2 cellular contexts compared by ENCODE assay signal in genomic region chr1:77553568-77554291, GRCh38.
TF ChIP-seq lines count a peak whose summit lies in the region.

No MANE protein-coding gene starts in this region.

TF ChIP-seq in GM23338, 12 proteins besides CTCF, POLR2A, EP300 and RAD21 (continued from another document):
- TF ChIP-seq, protein P1, sequence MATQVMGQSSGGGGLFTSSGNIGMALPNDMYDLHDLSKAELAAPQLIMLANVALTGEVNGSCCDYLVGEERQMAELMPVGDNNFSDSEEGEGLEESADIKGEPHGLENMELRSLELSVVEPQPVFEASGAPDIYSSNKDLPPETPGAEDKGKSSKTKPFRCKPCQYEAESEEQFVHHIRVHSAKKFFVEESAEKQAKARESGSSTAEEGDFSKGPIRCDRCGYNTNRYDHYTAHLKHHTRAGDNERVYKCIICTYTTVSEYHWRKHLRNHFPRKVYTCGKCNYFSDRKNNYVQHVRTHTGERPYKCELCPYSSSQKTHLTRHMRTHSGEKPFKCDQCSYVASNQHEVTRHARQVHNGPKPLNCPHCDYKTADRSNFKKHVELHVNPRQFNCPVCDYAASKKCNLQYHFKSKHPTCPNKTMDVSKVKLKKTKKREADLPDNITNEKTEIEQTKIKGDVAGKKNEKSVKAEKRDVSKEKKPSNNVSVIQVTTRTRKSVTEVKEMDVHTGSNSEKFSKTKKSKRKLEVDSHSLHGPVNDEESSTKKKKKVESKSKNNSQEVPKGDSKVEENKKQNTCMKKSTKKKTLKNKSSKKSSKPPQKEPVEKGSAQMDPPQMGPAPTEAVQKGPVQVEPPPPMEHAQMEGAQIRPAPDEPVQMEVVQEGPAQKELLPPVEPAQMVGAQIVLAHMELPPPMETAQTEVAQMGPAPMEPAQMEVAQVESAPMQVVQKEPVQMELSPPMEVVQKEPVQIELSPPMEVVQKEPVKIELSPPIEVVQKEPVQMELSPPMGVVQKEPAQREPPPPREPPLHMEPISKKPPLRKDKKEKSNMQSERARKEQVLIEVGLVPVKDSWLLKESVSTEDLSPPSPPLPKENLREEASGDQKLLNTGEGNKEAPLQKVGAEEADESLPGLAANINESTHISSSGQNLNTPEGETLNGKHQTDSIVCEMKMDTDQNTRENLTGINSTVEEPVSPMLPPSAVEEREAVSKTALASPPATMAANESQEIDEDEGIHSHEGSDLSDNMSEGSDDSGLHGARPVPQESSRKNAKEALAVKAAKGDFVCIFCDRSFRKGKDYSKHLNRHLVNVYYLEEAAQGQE (IDR thresholded peaks at IDR 0.05; ENCODE audit: unreplicated experiment): no peak
- TF ChIP-seq EZH2phosphoT487 (IDR thresholded peaks at IDR 0.05; ENCODE audit: unreplicated experiment): no peak
- TF ChIP-seq, protein P2, sequence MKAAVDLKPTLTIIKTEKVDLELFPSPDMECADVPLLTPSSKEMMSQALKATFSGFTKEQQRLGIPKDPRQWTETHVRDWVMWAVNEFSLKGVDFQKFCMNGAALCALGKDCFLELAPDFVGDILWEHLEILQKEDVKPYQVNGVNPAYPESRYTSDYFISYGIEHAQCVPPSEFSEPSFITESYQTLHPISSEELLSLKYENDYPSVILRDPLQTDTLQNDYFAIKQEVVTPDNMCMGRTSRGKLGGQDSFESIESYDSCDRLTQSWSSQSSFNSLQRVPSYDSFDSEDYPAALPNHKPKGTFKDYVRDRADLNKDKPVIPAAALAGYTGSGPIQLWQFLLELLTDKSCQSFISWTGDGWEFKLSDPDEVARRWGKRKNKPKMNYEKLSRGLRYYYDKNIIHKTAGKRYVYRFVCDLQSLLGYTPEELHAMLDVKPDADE (IDR thresholded peaks at IDR 0.05): no peak
- no peak for TF ChIP-seq STAT1 (IDR thresholded peaks at IDR 0.05; ENCODE audit: unreplicated experiment)
- TF ChIP-seq EZH2 (IDR thresholded peaks at IDR 0.05; ENCODE audit: low read depth, unreplicated experiment): no peak
- TF ChIP-seq, protein P3, sequence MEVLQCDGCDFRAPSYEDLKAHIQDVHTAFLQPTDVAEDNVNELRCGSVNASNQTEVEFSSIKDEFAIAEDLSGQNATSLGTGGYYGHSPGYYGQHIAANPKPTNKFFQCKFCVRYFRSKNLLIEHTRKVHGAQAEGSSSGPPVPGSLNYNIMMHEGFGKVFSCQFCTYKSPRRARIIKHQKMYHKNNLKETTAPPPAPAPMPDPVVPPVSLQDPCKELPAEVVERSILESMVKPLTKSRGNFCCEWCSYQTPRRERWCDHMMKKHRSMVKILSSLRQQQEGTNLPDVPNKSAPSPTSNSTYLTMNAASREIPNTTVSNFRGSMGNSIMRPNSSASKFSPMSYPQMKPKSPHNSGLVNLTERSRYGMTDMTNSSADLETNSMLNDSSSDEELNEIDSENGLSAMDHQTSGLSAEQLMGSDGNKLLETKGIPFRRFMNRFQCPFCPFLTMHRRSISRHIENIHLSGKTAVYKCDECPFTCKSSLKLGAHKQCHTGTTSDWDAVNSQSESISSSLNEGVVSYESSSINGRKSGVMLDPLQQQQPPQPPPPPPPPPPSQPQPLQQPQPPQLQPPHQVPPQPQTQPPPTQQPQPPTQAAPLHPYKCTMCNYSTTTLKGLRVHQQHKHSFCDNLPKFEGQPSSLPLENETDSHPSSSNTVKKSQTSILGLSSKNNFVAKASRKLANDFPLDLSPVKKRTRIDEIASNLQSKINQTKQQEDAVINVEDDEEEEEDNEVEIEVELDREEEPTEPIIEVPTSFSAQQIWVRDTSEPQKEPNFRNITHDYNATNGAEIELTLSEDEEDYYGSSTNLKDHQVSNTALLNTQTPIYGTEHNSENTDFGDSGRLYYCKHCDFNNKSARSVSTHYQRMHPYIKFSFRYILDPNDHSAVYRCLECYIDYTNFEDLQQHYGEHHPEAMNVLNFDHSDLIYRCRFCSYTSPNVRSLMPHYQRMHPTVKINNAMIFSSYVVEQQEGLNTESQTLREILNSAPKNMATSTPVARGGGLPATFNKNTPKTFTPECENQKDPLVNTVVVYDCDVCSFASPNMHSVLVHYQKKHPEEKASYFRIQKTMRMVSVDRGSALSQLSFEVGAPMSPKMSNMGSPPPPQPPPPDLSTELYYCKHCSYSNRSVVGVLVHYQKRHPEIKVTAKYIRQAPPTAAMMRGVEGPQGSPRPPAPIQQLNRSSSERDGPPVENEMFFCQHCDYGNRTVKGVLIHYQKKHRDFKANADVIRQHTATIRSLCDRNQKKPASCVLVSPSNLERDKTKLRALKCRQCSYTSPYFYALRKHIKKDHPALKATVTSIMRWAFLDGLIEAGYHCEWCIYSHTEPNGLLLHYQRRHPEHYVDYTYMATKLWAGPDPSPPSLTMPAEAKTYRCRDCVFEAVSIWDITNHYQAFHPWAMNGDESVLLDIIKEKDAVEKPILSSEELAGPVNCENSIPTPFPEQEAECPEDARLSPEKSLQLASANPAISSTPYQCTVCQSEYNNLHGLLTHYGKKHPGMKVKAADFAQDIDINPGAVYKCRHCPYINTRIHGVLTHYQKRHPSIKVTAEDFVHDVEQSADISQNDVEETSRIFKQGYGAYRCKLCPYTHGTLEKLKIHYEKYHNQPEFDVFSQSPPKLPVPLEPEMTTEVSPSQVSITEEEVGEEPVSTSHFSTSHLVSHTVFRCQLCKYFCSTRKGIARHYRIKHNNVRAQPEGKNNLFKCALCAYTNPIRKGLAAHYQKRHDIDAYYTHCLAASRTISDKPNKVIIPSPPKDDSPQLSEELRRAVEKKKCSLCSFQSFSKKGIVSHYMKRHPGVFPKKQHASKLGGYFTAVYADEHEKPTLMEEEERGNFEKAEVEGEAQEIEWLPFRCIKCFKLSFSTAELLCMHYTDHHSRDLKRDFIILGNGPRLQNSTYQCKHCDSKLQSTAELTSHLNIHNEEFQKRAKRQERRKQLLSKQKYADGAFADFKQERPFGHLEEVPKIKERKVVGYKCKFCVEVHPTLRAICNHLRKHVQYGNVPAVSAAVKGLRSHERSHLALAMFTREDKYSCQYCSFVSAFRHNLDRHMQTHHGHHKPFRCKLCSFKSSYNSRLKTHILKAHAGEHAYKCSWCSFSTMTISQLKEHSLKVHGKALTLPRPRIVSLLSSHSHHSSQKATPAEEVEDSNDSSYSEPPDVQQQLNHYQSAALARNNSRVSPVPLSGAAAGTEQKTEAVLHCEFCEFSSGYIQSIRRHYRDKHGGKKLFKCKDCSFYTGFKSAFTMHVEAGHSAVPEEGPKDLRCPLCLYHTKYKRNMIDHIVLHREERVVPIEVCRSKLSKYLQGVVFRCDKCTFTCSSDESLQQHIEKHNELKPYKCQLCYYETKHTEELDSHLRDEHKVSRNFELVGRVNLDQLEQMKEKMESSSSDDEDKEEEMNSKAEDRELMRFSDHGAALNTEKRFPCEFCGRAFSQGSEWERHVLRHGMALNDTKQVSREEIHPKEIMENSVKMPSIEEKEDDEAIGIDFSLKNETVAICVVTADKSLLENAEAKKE (CRISPR knock-in tag; IDR thresholded peaks at IDR 0.05): no peak
- TF ChIP-seq JUNB (IDR thresholded peaks at IDR 0.05; ENCODE audit: unreplicated experiment): no peak
- TF ChIP-seq POLR2AphosphoS5 (IDR thresholded peaks at IDR 0.05; ENCODE audit: low read depth): no peak
- TF ChIP-seq CREB1 (CRISPR knock-in tag; IDR thresholded peaks at IDR 0.05; ENCODE audit: low read depth): no peak
- TF ChIP-seq NANOG (IDR thresholded peaks at IDR 0.05; ENCODE audit: borderline replicate concordance): no peak

TF ChIP-seq in K562, 482 proteins besides CTCF, POLR2A, EP300 and RAD21 (continued from another document):
- TF ChIP-seq, protein P4, sequence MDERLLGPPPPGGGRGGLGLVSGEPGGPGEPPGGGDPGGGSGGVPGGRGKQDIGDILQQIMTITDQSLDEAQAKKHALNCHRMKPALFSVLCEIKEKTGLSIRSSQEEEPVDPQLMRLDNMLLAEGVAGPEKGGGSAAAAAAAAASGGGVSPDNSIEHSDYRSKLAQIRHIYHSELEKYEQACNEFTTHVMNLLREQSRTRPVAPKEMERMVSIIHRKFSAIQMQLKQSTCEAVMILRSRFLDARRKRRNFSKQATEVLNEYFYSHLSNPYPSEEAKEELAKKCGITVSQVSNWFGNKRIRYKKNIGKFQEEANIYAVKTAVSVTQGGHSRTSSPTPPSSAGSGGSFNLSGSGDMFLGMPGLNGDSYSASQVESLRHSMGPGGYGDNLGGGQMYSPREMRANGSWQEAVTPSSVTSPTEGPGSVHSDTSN (CRISPR knock-in tag; IDR thresholded peaks at IDR 0.05; ENCODE audit: low read depth): no peak
- TF ChIP-seq, protein P4 (tag; conservative IDR thresholded peaks at IDR 0.05; ENCODE audit: low read depth): 0 out of 2 replicates have a peak, but pooled peaks have one; percentile 27
TF ChIP-seq in K562: peak in this region for 8.
